2 cellular contexts compared by ENCODE assay signal in the genomic region with DNA sequence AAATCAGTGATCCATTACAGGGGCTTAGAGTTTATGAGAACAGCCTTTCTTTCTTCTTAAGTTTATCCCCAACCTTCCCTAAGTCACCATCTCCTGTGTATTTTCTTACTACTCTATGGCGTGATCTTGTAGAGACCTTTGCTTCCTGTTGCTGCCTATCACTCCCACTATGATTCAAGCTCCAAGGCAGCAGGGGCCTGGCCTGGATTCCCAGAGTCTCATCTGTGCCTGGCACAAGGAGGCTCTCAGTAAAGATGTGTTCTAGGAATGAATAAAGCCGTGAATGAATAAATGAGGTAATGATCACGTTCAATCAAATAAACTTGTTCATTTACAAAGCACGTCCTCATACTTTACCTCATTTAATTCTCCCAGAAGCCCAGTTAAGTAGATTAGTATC.
TF ChIP-seq lines count a peak whose summit lies in the region.

No MANE protein-coding gene starts in this region.

TF ChIP-seq in IMR-90, 13 proteins besides CTCF, POLR2A, EP300 and RAD21:
- TF ChIP-seq, protein P1, sequence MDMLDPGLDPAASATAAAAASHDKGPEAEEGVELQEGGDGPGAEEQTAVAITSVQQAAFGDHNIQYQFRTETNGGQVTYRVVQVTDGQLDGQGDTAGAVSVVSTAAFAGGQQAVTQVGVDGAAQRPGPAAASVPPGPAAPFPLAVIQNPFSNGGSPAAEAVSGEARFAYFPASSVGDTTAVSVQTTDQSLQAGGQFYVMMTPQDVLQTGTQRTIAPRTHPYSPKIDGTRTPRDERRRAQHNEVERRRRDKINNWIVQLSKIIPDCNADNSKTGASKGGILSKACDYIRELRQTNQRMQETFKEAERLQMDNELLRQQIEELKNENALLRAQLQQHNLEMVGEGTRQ (IDR thresholded peaks at IDR 0.05; ENCODE audit: low read depth, low read length), result no peak
- TF ChIP-seq RCOR1 (IDR thresholded peaks at IDR 0.05; ENCODE audit: insufficient replicate concordance, low read length) (no peak), MAFK (IDR thresholded peaks at IDR 0.05; ENCODE audit: low read depth, low read length) (no peak), FOS (IDR thresholded peaks at IDR 0.05; ENCODE audit: low read depth, low read length) (no peak), SMC3 (IDR thresholded peaks at IDR 0.05; ENCODE audit: low read depth, low read length) (no peak), MXI1 (IDR thresholded peaks at IDR 0.05; ENCODE audit: borderline replicate concordance, low read depth, low read length) (no peak), CEBPB (IDR thresholded peaks at IDR 0.05; ENCODE audit: low read depth, low read length) (no peak), RFX5 (IDR thresholded peaks at IDR 0.05; ENCODE audit: low read depth, low read length) (no peak), NFE2L2 (IDR thresholded peaks at IDR 0.05; ENCODE audit: low read depth, low read length) (no peak), MAZ (IDR thresholded peaks at IDR 0.05; ENCODE audit: borderline replicate concordance, low read depth, low read length) (no peak), BHLHE40 (IDR thresholded peaks at IDR 0.05; ENCODE audit: low read depth, low read length) (no peak), CHD1 (IDR thresholded peaks at IDR 0.05; ENCODE audit: low read depth, low read length) (no peak)
- TF ChIP-seq, protein P2, sequence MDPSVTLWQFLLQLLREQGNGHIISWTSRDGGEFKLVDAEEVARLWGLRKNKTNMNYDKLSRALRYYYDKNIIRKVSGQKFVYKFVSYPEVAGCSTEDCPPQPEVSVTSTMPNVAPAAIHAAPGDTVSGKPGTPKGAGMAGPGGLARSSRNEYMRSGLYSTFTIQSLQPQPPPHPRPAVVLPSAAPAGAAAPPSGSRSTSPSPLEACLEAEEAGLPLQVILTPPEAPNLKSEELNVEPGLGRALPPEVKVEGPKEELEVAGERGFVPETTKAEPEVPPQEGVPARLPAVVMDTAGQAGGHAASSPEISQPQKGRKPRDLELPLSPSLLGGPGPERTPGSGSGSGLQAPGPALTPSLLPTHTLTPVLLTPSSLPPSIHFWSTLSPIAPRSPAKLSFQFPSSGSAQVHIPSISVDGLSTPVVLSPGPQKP (IDR thresholded peaks at IDR 0.05; ENCODE audit: borderline replicate concordance, low read depth, low read length), result no peak

TF ChIP-seq in K562, 482 proteins besides CTCF, POLR2A, EP300 and RAD21:
- TF ChIP-seq TCF7 (IDR thresholded peaks at IDR 0.05; ENCODE audit: borderline replicate concordance), result no peak
- no peak for TF ChIP-seq MCM2 (IDR thresholded peaks at IDR 0.05; ENCODE audit: low read depth)
- TF ChIP-seq SNIP1 (IDR thresholded peaks at IDR 0.05; ENCODE audit: low read depth), result no peak
- TF ChIP-seq PBX2 (CRISPR knock-in tag; IDR thresholded peaks at IDR 0.05; ENCODE audit: low read depth), result no peak
- TF ChIP-seq PBX2 (tag; conservative IDR thresholded peaks at IDR 0.05; ENCODE audit: low read depth), result no peak
- no peak for TF ChIP-seq CBX8 (IDR thresholded peaks at IDR 0.05; ENCODE audit: borderline replicate concordance, extremely low read depth, low read depth, low read length, poor library complexity, severe bottlenecking)
TF ChIP-seq in K562: peak in this region for 0.
